14 cellular contexts compared by ENCODE assay signal in genomic region chr20:6784767-6785166, GRCh38. TPM values are rescaled to one million over a fixed set of nuclear protein-coding genes. Genes with fewer than 3 reads are reported as not detected.
DNase-seq lines count a peak whose midpoint lies in the region; ATAC-seq and TF ChIP-seq lines count a peak whose summit lies in the region.
"Had no signal": no experiment of that assay in that cellular context is flagged by ENCODE, and none has a peak within 500 bp of the region (broad histone marks: within the 10 kb centered on the region; RNA-seq: fewer than 3 reads in every experiment).

No MANE protein-coding gene starts in this region.

- peak overlapping the region; percentile 70 for H3K4me2 ChIP-seq in GM23248 (ENCODE audit: unreplicated experiment)
- H3K4me2 ChIP-seq: BLaER1 treated with 17β-estradiol and CSF1 and Interleukin-3, amounts not matched to agents 10 nM and 100 nM had no signal

- peak overlapping the region; percentile 34 for H3K4me3 ChIP-seq in GM23248
- H3K4me3 ChIP-seq in colonic mucosa: no peak overlapping the region
- no peak overlapping the region for H3K4me3 ChIP-seq in neutrophil (ENCODE audit: low read depth in 1 of 2, low read length in 1 of 2)
- H3K4me3 ChIP-seq: BLaER1 treated with 17β-estradiol and CSF1 and Interleukin-3, amounts not matched to agents 10 nM and 100 nM had no signal

- H3K27ac ChIP-seq in GM23248 (no peak overlapping the region), colonic mucosa (no peak overlapping the region), neutrophil (peak overlapping the region; percentile 75)
- H3K27ac ChIP-seq: BLaER1 treated with 17β-estradiol and CSF1 and Interleukin-3, amounts not matched to agents 10 nM and 100 nM had no signal

- peak overlapping the region; percentile 37 for H3K9ac ChIP-seq in GM23248
- H3K9ac ChIP-seq in colonic mucosa (ENCODE audit: low read depth in 2 of 2, low read length in 2 of 2): no peak overlapping the region
- H3K9ac ChIP-seq: BLaER1 treated with 17β-estradiol and CSF1 and Interleukin-3, amounts not matched to agents 10 nM and 100 nM had no signal

- no peaks in the 10 kb centered on the region for H3K9me3 ChIP-seq in GM23248 (ENCODE audit: low read depth)
- no peaks in the 10 kb centered on the region for H3K9me3 ChIP-seq in colonic mucosa
- H3K9me3 ChIP-seq in neutrophil: no peaks in the 10 kb centered on the region
- H3K9me3 ChIP-seq: BLaER1 treated with 17β-estradiol and CSF1 and Interleukin-3, amounts not matched to agents 10 nM and 100 nM had no signal

- CTCF ChIA-PET in activated CD8-positive, alpha-beta memory T cell treated with anti-CD3 and anti-CD28 coated beads, Interleukin-2, amount 10 ng/mL, durations not matched to agents 7 days and 5 days (lab: Charles Lee): no interaction called here

- in situ Hi-C loops in GM23248 (cut with MboI): no loop called here

- peak overlapping the region; percentile 70 for H2AFZ ChIP-seq in GM23248

- H3K4me3 Mint-ChIP-seq in activated CD8-positive, alpha-beta memory T cell treated with anti-CD3 and anti-CD28 coated beads, Interleukin-2, amount 10 ng/mL, durations not matched to agents 7 days and 5 days: no peak overlapping the region
- H3K4me3 Mint-ChIP-seq: CD4-positive, CD25-positive, alpha-beta regulatory T cell had no signal

- H3K79me2 ChIP-seq in GM23248 (ENCODE audit: insufficient read depth): no peaks in the 10 kb centered on the region

- H3K9me3 Mint-ChIP-seq in activated CD8-positive, alpha-beta memory T cell treated with anti-CD3 and anti-CD28 coated beads, Interleukin-2, amount 10 ng/mL, durations not matched to agents 7 days and 5 days (ENCODE audit: low read depth): no peaks in the 10 kb centered on the region

- H3K36me3 ChIP-seq in GM23248 (ENCODE audit: low read depth) (no peaks in the 10 kb centered on the region), colonic mucosa (no peaks in the 10 kb centered on the region), neutrophil (no peaks in the 10 kb centered on the region)

- no peak overlapping the region for H3K27ac Mint-ChIP-seq in activated CD8-positive, alpha-beta memory T cell treated with anti-CD3 and anti-CD28 coated beads, Interleukin-2, amount 10 ng/mL, durations not matched to agents 7 days and 5 days
- H3K27ac Mint-ChIP-seq: CD4-positive, CD25-positive, alpha-beta regulatory T cell had no signal

- H3K27me3 Mint-ChIP-seq in activated CD8-positive, alpha-beta memory T cell treated with anti-CD3 and anti-CD28 coated beads, Interleukin-2, amount 10 ng/mL, durations not matched to agents 7 days and 5 days: no peaks in the 10 kb centered on the region
- H3K27me3 Mint-ChIP-seq: CD4-positive, CD25-positive, alpha-beta regulatory T cell had no signal

- intact Hi-C loops in colonic mucosa (cut with DNase I): loop anchor here (5.0 kb wide), 1 partner anchor 38 kb away; no protein-coding TSS in a partner anchor
- intact Hi-C loops in left colon (cut with DNase I, micrococcal nuclease): no loop called here

- no peaks in the 10 kb centered on the region for H3K4me1 Mint-ChIP-seq in activated CD8-positive, alpha-beta memory T cell treated with anti-CD3 and anti-CD28 coated beads, Interleukin-2, amount 10 ng/mL, durations not matched to agents 7 days and 5 days
- H3K4me1 Mint-ChIP-seq: CD4-positive, CD25-positive, alpha-beta regulatory T cell had no signal

- DNase-seq in GM23248 (no peak), colonic mucosa (peak; percentile 24), left colon (no peak), NCI-H1105 treated with DMSO at 0.1 percent for 48 hours (lab: John Stamatoyannopoulos, UW) (no peak), kidney tubule cell (ENCODE audit: low spot score) (no peak)
- no peak for DNase-seq in activated CD8-positive, alpha-beta memory T cell treated with anti-CD3 and anti-CD28 coated beads, Interleukin-2, amount 10 ng/mL, durations not matched to agents 7 days and 5 days
- DNase-seq: 8988T; ACHN; CD4-positive, CD25-positive, alpha-beta regulatory T cell; DMS53; GF-D8 had no signal

- ATAC-seq in left colon: peak; percentile 59
- ATAC-seq in activated CD8-positive, alpha-beta memory T cell treated with anti-CD3 and anti-CD28 coated beads, Interleukin-2, amount 10 ng/mL, durations not matched to agents 7 days and 5 days: no peak
- ATAC-seq in SK-N-SH treated with all-trans-retinoic acid at 6 μM for 48 hours: no peak

- H3K27me3 ChIP-seq in GM23248 (replicated peaks; ENCODE audit: insufficient read depth) (no peaks in the 10 kb centered on the region), colonic mucosa (no peaks in the 10 kb centered on the region), neutrophil (peaks cover 36% of the 10 kb centered on the region)
- H3K27me3 ChIP-seq: BLaER1 treated with 17β-estradiol and CSF1 and Interleukin-3, amounts not matched to agents 10 nM and 100 nM had no signal

- no peaks in the 10 kb centered on the region for H3K9me2 ChIP-seq in GM23248 (ENCODE audit: insufficient read depth)

- no peak for TF ChIP-seq CTCF in colonic mucosa (IDR thresholded peaks at IDR 0.05)
- no peak for TF ChIP-seq CTCF in neutrophil (IDR thresholded peaks at IDR 0.05)

- H3K4me1 ChIP-seq in GM23248 (ENCODE audit: insufficient read depth): peaks cover 7% of the 10 kb centered on the region
- H3K4me1 ChIP-seq in colonic mucosa: peaks cover 6% of the 10 kb centered on the region
- H3K4me1 ChIP-seq in neutrophil (ENCODE audit: control insufficient read depth in 1 of 2, insufficient read depth in 1 of 2, low read depth in 1 of 2, low read length in 1 of 2): peaks cover 25 to 38% of the 10 kb centered on the region in 2 experiments
- H3K4me1 ChIP-seq: BLaER1 treated with 17β-estradiol and CSF1 and Interleukin-3, amounts not matched to agents 10 nM and 100 nM had no signal

- H4K20me1 ChIP-seq in GM23248 (ENCODE audit: insufficient read depth): no peaks in the 10 kb centered on the region
- H4K20me1 ChIP-seq: BLaER1 treated with 17β-estradiol and CSF1 and Interleukin-3, amounts not matched to agents 10 nM and 100 nM had no signal

- H3K36me3 Mint-ChIP-seq in activated CD8-positive, alpha-beta memory T cell treated with anti-CD3 and anti-CD28 coated beads, Interleukin-2, amount 10 ng/mL, durations not matched to agents 7 days and 5 days: no peaks in the 10 kb centered on the region
- H3K36me3 Mint-ChIP-seq: CD4-positive, CD25-positive, alpha-beta regulatory T cell had no signal

- peaks cover 3% of the 10 kb centered on the region; the same call in 1 of the 2 replicates for H3F3A ChIP-seq in GM23248 (ENCODE audit: insufficient read depth)

- 55 to 61% methylated on average over 3 of the region's 3 CpGs for WGBS in GM23248 (ENCODE audit: low coverage in 1 of 2, low lambda C conversion rate in 2 of 2, missing lambda C conversion rate in 2 of 2), 2 experiments

TF ChIP-seq in SK-N-SH treated with all-trans-retinoic acid at 6 μM for 48 hours, 23 proteins besides CTCF, POLR2A, EP300 and RAD21:
- TF ChIP-seq ISL1 (CRISPR knock-in tag; IDR thresholded peaks at IDR 0.05) (no peak), ZNF70 (CRISPR knock-in tag; IDR thresholded peaks at IDR 0.05) (no peak), PPARA (CRISPR knock-in tag; IDR thresholded peaks at IDR 0.05; ENCODE audit: borderline replicate concordance) (no peak), ZFP3 (CRISPR knock-in tag; IDR thresholded peaks at IDR 0.05) (no peak), ESRRG (CRISPR knock-in tag; IDR thresholded peaks at IDR 0.05) (no peak), ZFP30 (CRISPR knock-in tag; IDR thresholded peaks at IDR 0.05) (no peak), CSDC2 (CRISPR knock-in tag; IDR thresholded peaks at IDR 0.05) (no peak), ZNF8 (CRISPR knock-in tag; IDR thresholded peaks at IDR 0.05) (no peak), TOX (CRISPR knock-in tag; IDR thresholded peaks at IDR 0.05; ENCODE audit: borderline replicate concordance) (no peak), SNAI2 (CRISPR knock-in tag; IDR thresholded peaks at IDR 0.05) (no peak), GLIS3 (CRISPR knock-in tag; IDR thresholded peaks at IDR 0.05) (no peak), RARB (CRISPR knock-in tag; IDR thresholded peaks at IDR 0.05) (no peak), ARNTL (CRISPR knock-in tag; IDR thresholded peaks at IDR 0.05; ENCODE audit: borderline replicate concordance, low read depth) (no peak), ZNF565 (CRISPR knock-in tag; conservative IDR thresholded peaks at IDR 0.05; ENCODE audit: low read depth) (no peak), TCF4 (CRISPR knock-in tag; IDR thresholded peaks at IDR 0.05; ENCODE audit: borderline replicate concordance) (no peak)

RNA-seq across cellular contexts. Expression of gene BMP2, which starts 17.3 kb away (rescaled TPM):
- total RNA-seq in GM23248 (2014; rRNA removed; shearing (Covaris generic)): 0.38 and 0.76 TPM in 2 replicates
- 0.33 and 0.34 TPM in 2 replicates for polyA plus RNA-seq in GM23248 (2016; fragmentation: Nextera tagmentation; extraction: Ambion mirVana)
- 10 to 100 TPM; 25.3 to 57.3 TPM for total RNA-seq in colonic mucosa
- 10 to 100 TPM; 37.1 to 60.4 TPM for total RNA-seq in left colon
- not detected for total RNA-seq in activated CD8-positive, alpha-beta memory T cell treated with anti-CD3 and anti-CD28 coated beads, Interleukin-2, amount 10 ng/mL, durations not matched to agents 7 days and 5 days
- total RNA-seq: CD4-positive, CD25-positive, alpha-beta regulatory T cell had no signal
- polyA plus RNA-seq: CD4-positive, CD25-positive, alpha-beta regulatory T cell had no signal

Comparison
In these comparisons a context has a peak if more than half of its experiments do, and no peak if none do; other contexts are left out.
1. RNA of gene BMP2, which starts 17.3 kb away (total RNA-seq): 37.1 to 60.4 TPM in left colon and 25.3 to 57.3 TPM in colonic mucosa; 0.38 to 0.76 TPM in GM23248 and not detected in activated CD8-positive, alpha-beta memory T cell treated with anti-CD3 and anti-CD28 coated beads, Interleukin-2, amount 10 ng/mL, durations not matched to agents 7 days and 5 days; every median in the first group is over 10 times any median in the second.